In the genomic region with DNA sequence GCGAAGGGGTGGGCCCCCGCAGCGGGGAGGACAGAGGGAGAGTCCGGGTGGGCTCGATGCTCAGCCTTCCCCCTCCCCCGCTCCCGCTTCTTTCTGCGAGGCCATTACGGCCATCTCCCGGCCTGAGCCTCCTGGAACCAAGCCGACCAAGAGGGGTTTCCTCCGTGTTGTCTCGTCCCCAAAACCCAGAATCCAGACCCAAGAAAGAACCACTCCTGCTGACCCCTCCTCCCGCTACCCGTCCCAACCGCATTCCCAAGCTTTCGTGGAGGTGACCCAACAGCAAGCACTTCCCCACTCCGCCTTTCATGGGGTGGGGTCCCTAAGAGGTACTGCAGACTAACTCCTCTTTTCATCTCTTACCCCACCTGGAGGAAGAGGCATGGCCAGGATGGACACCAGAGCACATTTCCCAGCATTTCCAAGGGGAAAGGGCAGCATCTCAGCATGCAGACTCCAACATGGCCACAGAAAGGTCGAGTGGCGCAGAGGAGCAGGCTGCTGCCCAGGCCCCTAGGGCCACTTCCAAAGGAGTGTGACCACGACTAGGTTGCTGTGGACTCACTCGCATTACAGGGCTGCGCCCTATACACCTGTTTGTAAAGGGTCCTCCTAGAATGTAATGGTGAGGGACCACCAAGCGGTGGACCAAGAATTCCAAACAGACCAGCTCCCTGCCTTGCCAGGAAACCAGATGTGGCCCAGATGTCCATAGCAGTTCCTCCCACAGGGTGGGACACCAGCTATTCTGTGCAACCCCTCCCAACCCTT, we compare ENCODE assay signal across 8 cellular contexts. TPM values are rescaled to one million over a fixed set of nuclear protein-coding genes. Genes with fewer than 3 reads are reported as not detected.
DNase-seq lines count a peak whose midpoint lies in the region; ATAC-seq, FAIRE-seq and TF ChIP-seq lines count a peak whose summit lies in the region.

No MANE protein-coding gene starts in this region.

- H3K27ac ChIP-seq in A549 (peak overlapping the region; percentile 87 to 97), RWPE1 (peak overlapping the region; percentile 65), epithelial cell of prostate (peak overlapping the region; percentile 91)

- TF ChIP-seq CTCF in A549 (IDR thresholded peaks at IDR 0.05) (no peak), RWPE1 (conservative IDR thresholded peaks at IDR 0.05; ENCODE audit: low read depth) (no peak), osteocyte (IDR thresholded peaks at IDR 0.05) (no peak)

- H3K9me3 ChIP-seq in A549 = no peaks in the 10 kb centered on the region

- no peaks in the 10 kb centered on the region for H3K27me3 Mint-ChIP-seq in osteocyte (ENCODE audit: unreplicated experiment)

- H3K36me3 Mint-ChIP-seq in osteocyte (ENCODE audit: unreplicated experiment) = no peaks in the 10 kb centered on the region

- POLR2A ChIA-PET in A549 (lab: Yijun Ruan, JAX) (interaction anchor here (0.8 to 3.4 kb wide), 3 partner anchors 11 to 304 kb away, joined by 4 to 21 read pairs (median 5); a partner anchor contains a TSS), RWPE1 (lab: Yijun Ruan, JAX; ENCODE audit: low non-redundant PET) (no interaction called here)

- TF ChIP-seq RAD21 in A549 (conservative IDR thresholded peaks at IDR 0.05 in 1 of 2, IDR thresholded peaks at IDR 0.05 in 1 of 2) = 0 out of 5 replicates have a peak, but pooled peaks of 1 of the 2 experiments have one; percentile 6

- H3K4me1 Mint-ChIP-seq in osteocyte (ENCODE audit: unreplicated experiment) = peaks cover 38% of the 10 kb centered on the region

- peak overlapping the region; percentile 87 for H3K4me2 ChIP-seq in A549

- no peak for DNase-seq in A549 (ENCODE audit: low read depth in 1 of 2, low spot score in 1 of 2)
- no peak for DNase-seq in RWPE1 (ENCODE audit: low spot score)
- no peak for DNase-seq in epithelial cell of prostate (ENCODE audit: low read depth, low spot score)
- no peak for DNase-seq in osteocyte (ENCODE audit: extremely low spot score, unreplicated experiment)
- no peak for DNase-seq in DMS53 (lab: John Stamatoyannopoulos, UW)
- no peak for DNase-seq in NCI-H1436 (lab: John Stamatoyannopoulos, UW)
- no peak for DNase-seq in H54 (ENCODE audit: insufficient read length, low spot score)

- 39% methylated on average over 21 of the region's 24 CpGs for WGBS in A549 (ENCODE audit: missing lambda C conversion rate)

- peak overlapping the region; percentile 40 for H3K4me3 ChIP-seq in A549

- FAIRE-seq in A549 (lab: Jason Lieb, UNC) = no peak
- FAIRE-seq in H54 (lab: Jason Lieb, UNC) = no peak

- no peaks in the 10 kb centered on the region for H3K9me3 Mint-ChIP-seq in osteocyte (ENCODE audit: unreplicated experiment)

- TF ChIP-seq POLR2A in A549 (IDR thresholded peaks at IDR 0.05; ENCODE audit: low read length) (no peak), H54 (IDR thresholded peaks at IDR 0.05; ENCODE audit: low read depth, low read length) (no peak)

- peak overlapping the region; percentile 68 for H3K4me3 Mint-ChIP-seq in osteocyte (ENCODE audit: unreplicated experiment)

- peak; percentile 52 to 62 for ATAC-seq in A549
- ATAC-seq in GM21526 (IDR thresholded peaks at IDR 0.05; ENCODE audit: low FRiP score, unreplicated experiment) = peak; percentile 10

- H3K4me1 ChIP-seq in A549 = peaks cover 39% of the 10 kb centered on the region

- no peak for TF ChIP-seq EP300 in A549 (IDR thresholded peaks at IDR 0.05)

- peak overlapping the region; percentile 15 for H3K27ac Mint-ChIP-seq in osteocyte (ENCODE audit: unreplicated experiment)

- CTCF ChIA-PET in A549 (lab: Yijun Ruan, JAX) (interaction anchor here (0.6 to 14.0 kb wide), 47 partner anchors 8 to 465 kb away, joined by 3 to 235 read pairs (median 4); a partner anchor contains a TSS), RWPE1 (lab: Yijun Ruan, JAX) (interaction anchor here (0.5 to 2.8 kb wide), 15 partner anchors 9 to 529 kb away, joined by 3 to 16 read pairs (median 3); a partner anchor contains a TSS)

TF ChIP-seq in A549, 52 proteins besides CTCF, POLR2A, EP300 and RAD21:
- TF ChIP-seq, protein P1, sequence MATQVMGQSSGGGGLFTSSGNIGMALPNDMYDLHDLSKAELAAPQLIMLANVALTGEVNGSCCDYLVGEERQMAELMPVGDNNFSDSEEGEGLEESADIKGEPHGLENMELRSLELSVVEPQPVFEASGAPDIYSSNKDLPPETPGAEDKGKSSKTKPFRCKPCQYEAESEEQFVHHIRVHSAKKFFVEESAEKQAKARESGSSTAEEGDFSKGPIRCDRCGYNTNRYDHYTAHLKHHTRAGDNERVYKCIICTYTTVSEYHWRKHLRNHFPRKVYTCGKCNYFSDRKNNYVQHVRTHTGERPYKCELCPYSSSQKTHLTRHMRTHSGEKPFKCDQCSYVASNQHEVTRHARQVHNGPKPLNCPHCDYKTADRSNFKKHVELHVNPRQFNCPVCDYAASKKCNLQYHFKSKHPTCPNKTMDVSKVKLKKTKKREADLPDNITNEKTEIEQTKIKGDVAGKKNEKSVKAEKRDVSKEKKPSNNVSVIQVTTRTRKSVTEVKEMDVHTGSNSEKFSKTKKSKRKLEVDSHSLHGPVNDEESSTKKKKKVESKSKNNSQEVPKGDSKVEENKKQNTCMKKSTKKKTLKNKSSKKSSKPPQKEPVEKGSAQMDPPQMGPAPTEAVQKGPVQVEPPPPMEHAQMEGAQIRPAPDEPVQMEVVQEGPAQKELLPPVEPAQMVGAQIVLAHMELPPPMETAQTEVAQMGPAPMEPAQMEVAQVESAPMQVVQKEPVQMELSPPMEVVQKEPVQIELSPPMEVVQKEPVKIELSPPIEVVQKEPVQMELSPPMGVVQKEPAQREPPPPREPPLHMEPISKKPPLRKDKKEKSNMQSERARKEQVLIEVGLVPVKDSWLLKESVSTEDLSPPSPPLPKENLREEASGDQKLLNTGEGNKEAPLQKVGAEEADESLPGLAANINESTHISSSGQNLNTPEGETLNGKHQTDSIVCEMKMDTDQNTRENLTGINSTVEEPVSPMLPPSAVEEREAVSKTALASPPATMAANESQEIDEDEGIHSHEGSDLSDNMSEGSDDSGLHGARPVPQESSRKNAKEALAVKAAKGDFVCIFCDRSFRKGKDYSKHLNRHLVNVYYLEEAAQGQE (IDR thresholded peaks at IDR 0.05) = no peak
- TF ChIP-seq ZNF302 (CRISPR knock-in tag; IDR thresholded peaks at IDR 0.05) = no peak
- TF ChIP-seq CHD2 (IDR thresholded peaks at IDR 0.05; ENCODE audit: low read length, partially characterized antibody) = no peak
- no peak for TF ChIP-seq ZC3H11A (IDR thresholded peaks at IDR 0.05)
- TF ChIP-seq JUN (IDR thresholded peaks at IDR 0.05) = peak in 1 of 2 experiments; percentile 36; a peak in 1 of 5 replicates
- no peak for TF ChIP-seq RNF2 (IDR thresholded peaks at IDR 0.05; ENCODE audit: borderline replicate concordance, low read depth)
- TF ChIP-seq CBX8 (IDR thresholded peaks at IDR 0.05) = no peak
- TF ChIP-seq FOSB (CRISPR knock-in tag; IDR thresholded peaks at IDR 0.05) = no peak

RNA-seq across cellular contexts. Expression of a gene that starts 53.5 kb away (rescaled TPM):
- polyA plus RNA-seq in A549 (2011; rRNA removed) (47.1 and 48.2 TPM in 2 replicates), A549 (2017; fragmentation: RNase III; extraction: RNeasy Plus Mini Kit Qiagen cat#74134 plus additional on column Dnase treatment) (55.3 to 56.5 TPM (median 56.3 TPM) in 3 replicates)
- polyA plus RNA-seq in A549 (2012; cell fraction: cytosol; rRNA removed) = 108 and 113 TPM in 2 replicates
- 49.1 and 67.3 TPM in 2 replicates for polyA plus RNA-seq in A549 (2012; cell fraction: nucleus; rRNA removed)
- polyA minus RNA-seq in A549 (2011; rRNA and poly(A)+ RNA removed) = 17.1 and 19.3 TPM in 2 replicates
- total RNA-seq in osteocyte = 36.5 and 38.9 TPM in 2 replicates

RNA-seq across cellular contexts. Expression of a gene that starts 53.6 kb away (rescaled TPM):
- 24.0 and 25.4 TPM in 2 replicates for polyA plus RNA-seq in A549 (2011; rRNA removed)
- 26.0 and 33.3 TPM in 2 replicates for polyA plus RNA-seq in A549 (2012; cell fraction: cytosol; rRNA removed)
- 50.9 and 59.9 TPM in 2 replicates for polyA plus RNA-seq in A549 (2012; cell fraction: nucleus; rRNA removed)
- 18.3 to 22.2 TPM (median 21.6 TPM) in 3 replicates for polyA plus RNA-seq in A549 (2017; fragmentation: RNase III; extraction: RNeasy Plus Mini Kit Qiagen cat#74134 plus additional on column Dnase treatment)
- polyA minus RNA-seq in A549 (2011; rRNA and poly(A)+ RNA removed) = 32.9 and 44.4 TPM in 2 replicates
- 36.1 and 36.2 TPM in 2 replicates for total RNA-seq in osteocyte
